In the genomic region with DNA sequence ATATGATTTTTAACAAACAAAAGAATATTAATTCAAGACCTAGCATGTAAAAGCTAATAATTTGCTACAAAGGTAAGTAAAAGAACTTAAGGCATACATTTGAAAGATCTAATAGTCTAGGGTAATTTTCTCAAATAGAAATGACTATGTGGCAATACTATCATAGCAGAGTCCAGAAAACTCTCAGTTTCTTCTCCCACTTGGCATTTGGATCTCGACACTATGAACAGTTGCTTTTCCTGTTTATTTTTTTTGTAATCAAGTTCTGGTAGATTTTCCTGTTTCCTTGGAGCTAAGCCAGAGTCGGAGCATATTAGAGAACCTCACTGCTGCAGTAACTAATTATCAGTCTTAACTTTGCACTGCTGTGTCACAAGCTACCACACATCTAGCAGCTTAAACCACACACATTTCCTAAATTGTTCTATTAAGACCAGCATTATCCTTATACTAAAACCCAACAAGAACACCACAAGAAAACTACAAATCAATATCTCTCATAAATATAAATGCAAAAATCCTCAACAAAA, we compare ENCODE assay signal across 1 cellular context.
TF ChIP-seq lines count a peak whose summit lies in the region.

No MANE protein-coding gene starts in this region.

TF ChIP-seq in HepG2, 621 proteins besides CTCF, POLR2A, EP300 and RAD21 (continued from another document):
- TF ChIP-seq LCORL (IDR thresholded peaks at IDR 0.05) (no peak), LCORL (CRISPR knock-in tag; IDR thresholded peaks at IDR 0.05) (no peak), ZC3H4 (CRISPR knock-in tag; IDR thresholded peaks at IDR 0.05; ENCODE audit: borderline replicate concordance) (no peak), ATF7 (IDR thresholded peaks at IDR 0.05) (no peak), ATF7 (CRISPR knock-in tag; IDR thresholded peaks at IDR 0.05) (no peak), ISX (CRISPR knock-in tag; conservative IDR thresholded peaks at IDR 0.05) (no peak), ZBTB1 (CRISPR knock-in tag; IDR thresholded peaks at IDR 0.05; ENCODE audit: borderline replicate concordance) (no peak), FOXO4 (CRISPR knock-in tag; conservative IDR thresholded peaks at IDR 0.05) (no peak), HOXD1 (CRISPR knock-in tag; IDR thresholded peaks at IDR 0.05) (no peak)
- TF ChIP-seq, protein P1, sequence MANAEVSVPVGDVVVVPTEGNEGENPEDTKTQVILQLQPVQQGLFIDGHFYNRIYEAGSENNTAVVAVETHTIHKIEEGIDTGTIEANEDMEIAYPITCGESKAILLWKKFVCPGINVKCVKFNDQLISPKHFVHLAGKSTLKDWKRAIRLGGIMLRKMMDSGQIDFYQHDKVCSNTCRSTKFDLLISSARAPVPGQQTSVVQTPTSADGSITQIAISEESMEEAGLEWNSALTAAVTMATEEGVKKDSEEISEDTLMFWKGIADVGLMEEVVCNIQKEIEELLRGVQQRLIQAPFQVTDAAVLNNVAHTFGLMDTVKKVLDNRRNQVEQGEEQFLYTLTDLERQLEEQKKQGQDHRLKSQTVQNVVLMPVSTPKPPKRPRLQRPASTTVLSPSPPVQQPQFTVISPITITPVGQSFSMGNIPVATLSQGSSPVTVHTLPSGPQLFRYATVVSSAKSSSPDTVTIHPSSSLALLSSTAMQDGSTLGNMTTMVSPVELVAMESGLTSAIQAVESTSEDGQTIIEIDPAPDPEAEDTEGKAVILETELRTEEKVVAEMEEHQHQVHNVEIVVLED (CRISPR knock-in tag; IDR thresholded peaks at IDR 0.05; ENCODE audit: borderline replicate concordance) = no peak
TF ChIP-seq in HepG2: peak in this region for 0.
